8 cellular contexts compared by ENCODE assay signal in the genomic region with DNA sequence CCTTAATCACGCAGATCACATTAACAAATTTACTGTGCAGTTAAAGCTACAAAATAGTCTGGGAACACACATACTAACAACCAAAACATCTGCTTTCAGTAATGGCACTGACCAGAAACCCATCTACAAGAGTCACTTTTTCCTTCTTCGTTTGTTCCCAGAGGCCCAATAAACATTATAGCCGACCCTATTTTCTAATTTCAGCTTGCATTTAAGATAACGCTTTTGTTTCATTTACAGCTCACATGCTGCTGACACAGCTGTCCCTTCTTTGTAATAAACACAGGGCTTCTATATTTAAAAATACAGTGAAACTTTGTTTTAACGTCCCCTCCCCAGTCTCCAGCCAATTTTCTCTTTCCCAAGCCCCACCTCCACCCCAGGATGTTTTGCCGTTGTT. TPM values are rescaled to one million over a fixed set of nuclear protein-coding genes. Genes with fewer than 3 reads are reported as not detected.
DNase-seq lines count a peak whose midpoint lies in the region; ATAC-seq and TF ChIP-seq lines count a peak whose summit lies in the region.

No MANE protein-coding gene starts in this region.

- TF ChIP-seq CTCF in BJ (IDR thresholded peaks at IDR 0.05; ENCODE audit: insufficient read depth, low read depth, low read length) (no peak), adrenal gland (IDR thresholded peaks at IDR 0.05) (no peak), left lung (IDR thresholded peaks at IDR 0.05) (no peak), thoracic aorta (IDR thresholded peaks at IDR 0.05) (no peak)

- intact Hi-C loops in adrenal gland (cut with DNase I) = loop anchor here in 1 of 2 donors (10.0 kb wide), 1 partner anchor 85 kb away; no protein-coding TSS in a partner anchor
- intact Hi-C loops in left lung (cut with DNase I) = loop anchor here in 1 of 2 donors (10.0 kb wide), 1 partner anchor 65 kb away; no protein-coding TSS in a partner anchor

- H3K27ac ChIP-seq in adrenal gland (peak overlapping the region; percentile 97 to 99 (median 98)), left lung (peak overlapping the region; percentile 97 to 98), thoracic aorta (peak overlapping the region; percentile 98)

- peaks cover 53 to 70% of the 10 kb centered on the region in 2 donors for H3K4me1 ChIP-seq in adrenal gland (replicated peaks in 1 of 2)
- peaks cover 24 to 76% of the 10 kb centered on the region in 2 donors for H3K4me1 ChIP-seq in left lung
- peaks cover 52 to 67% of the 10 kb centered on the region in 2 donors for H3K4me1 ChIP-seq in thoracic aorta (ENCODE audit: control insufficient read depth in 1 of 2, low read depth in 2 of 2)

- ATAC-seq in left lung = no peak
- ATAC-seq in thoracic aorta (ENCODE audit: insufficient number of reproducible peaks, low FRiP score, low read depth) = no peak
- ATAC-seq in HG03108 (IDR thresholded peaks at IDR 0.05; ENCODE audit: unreplicated experiment) = no peak

- WGBS in adrenal gland, 4 donors = 3 to 4% (median 3%) methylated on average over 6 of the region's 6 CpGs

- no peaks in the 10 kb centered on the region for H3K27me3 ChIP-seq in BJ (ENCODE audit: control insufficient read depth, insufficient read depth, low read length)
- no peaks in the 10 kb centered on the region for H3K27me3 ChIP-seq in adrenal gland
- no peaks in the 10 kb centered on the region for H3K27me3 ChIP-seq in left lung
- no peaks in the 10 kb centered on the region for H3K27me3 ChIP-seq in thoracic aorta (replicated peaks; ENCODE audit: insufficient read depth)

- TF ChIP-seq POLR2A in adrenal gland (IDR thresholded peaks at IDR 0.05) = no peak

- no peaks in the 10 kb centered on the region for H3K36me3 ChIP-seq in BJ (ENCODE audit: control insufficient read depth, insufficient read depth, low read length)
- no peaks in the 10 kb centered on the region for H3K36me3 ChIP-seq in adrenal gland (replicated peaks in 1 of 2)
- peaks cover 0 to 6% of the 10 kb centered on the region in 2 donors for H3K36me3 ChIP-seq in left lung
- no peaks in the 10 kb centered on the region for H3K36me3 ChIP-seq in thoracic aorta

- H3K4me3 ChIP-seq in BJ (ENCODE audit: low read depth, low read length) = peak overlapping the region; percentile 80
- peak overlapping the region; percentile 81 for H3K4me3 ChIP-seq in Jurkat, Clone E6-1 (ENCODE audit: low read length)
- peak overlapping the region in 3 of 4 donors; percentile 83 to 88 (median 83) for H3K4me3 ChIP-seq in adrenal gland
- H3K4me3 ChIP-seq in left lung = peak overlapping the region; percentile 74 to 92
- H3K4me3 ChIP-seq in thoracic aorta = peak overlapping the region; percentile 85

- CTCF ChIA-PET in BJ (lab: Yijun Ruan, JAX) = no interaction called here

- H3K9me3 ChIP-seq in adrenal gland (replicated peaks in 1 of 3) = no peaks in the 10 kb centered on the region
- no peaks in the 10 kb centered on the region for H3K9me3 ChIP-seq in left lung
- H3K9me3 ChIP-seq in thoracic aorta = no peaks in the 10 kb centered on the region

- POLR2A ChIA-PET in BJ (lab: Charles Lee) = no interaction called here

- DNase-seq in BJ (ENCODE audit: low read depth) (no peak), adrenal gland (no peak), left lung (no peak), thoracic aorta (ENCODE audit: low spot score) (no peak), HuH-7 (ENCODE audit: low spot score) (no peak), GM19238 (ENCODE audit: insufficient read length, low spot score) (no peak)
- no peak for DNase-seq in Jurkat, Clone E6-1 (ENCODE audit: low read depth, low spot score)

RNA-seq across cellular contexts. Expression of gene WBP4, which starts 1.8 kb away (rescaled TPM):
- polyA plus RNA-seq in BJ (2011; rRNA removed) (4.9 and 10.6 TPM in 2 replicates), adrenal gland (10 to 100 TPM; 21.2 to 28.5 (median 28.0) TPM)
- 2.2 and 2.4 TPM in 2 replicates for polyA minus RNA-seq in BJ (2011; rRNA and poly(A)+ RNA removed)
- polyA plus RNA-seq in Jurkat, Clone E6-1 (2012; ENCODE audit: insufficient read depth, insufficient read length) = 16.8 TPM
- total RNA-seq in adrenal gland (10 to 100 TPM in 5 of 8 donors, 1 to 10 TPM in 3; 8.1 to 19.1 (median 11.5) TPM), left lung (1 to 10 TPM; 7.2 to 8.0 TPM), thoracic aorta (10 to 100 TPM; 11.1 to 16.5 TPM)

RNA-seq across cellular contexts. Expression of gene ELF1, which starts 40.4 kb away (rescaled TPM):
- polyA plus RNA-seq in BJ (2011; rRNA removed) = 35.8 and 41.7 TPM in 2 replicates
- 27.1 and 28.3 TPM in 2 replicates for polyA minus RNA-seq in BJ (2011; rRNA and poly(A)+ RNA removed)
- 78.5 TPM for polyA plus RNA-seq in Jurkat, Clone E6-1 (2012; ENCODE audit: insufficient read depth, insufficient read length)
- total RNA-seq in adrenal gland = 10 to 100 TPM; 27.6 to 64.3 (median 54.1) TPM
- polyA plus RNA-seq in adrenal gland = 10 to 100 TPM in 2 of 3 donors, 1 to 10 TPM in 1; 6.3 to 36.1 (median 10.4) TPM
- total RNA-seq in left lung = 10 to 100 TPM; 58.5 to 84.6 TPM
- 10 to 100 TPM; 54.7 to 99.9 TPM for total RNA-seq in thoracic aorta
